In the genomic region with DNA sequence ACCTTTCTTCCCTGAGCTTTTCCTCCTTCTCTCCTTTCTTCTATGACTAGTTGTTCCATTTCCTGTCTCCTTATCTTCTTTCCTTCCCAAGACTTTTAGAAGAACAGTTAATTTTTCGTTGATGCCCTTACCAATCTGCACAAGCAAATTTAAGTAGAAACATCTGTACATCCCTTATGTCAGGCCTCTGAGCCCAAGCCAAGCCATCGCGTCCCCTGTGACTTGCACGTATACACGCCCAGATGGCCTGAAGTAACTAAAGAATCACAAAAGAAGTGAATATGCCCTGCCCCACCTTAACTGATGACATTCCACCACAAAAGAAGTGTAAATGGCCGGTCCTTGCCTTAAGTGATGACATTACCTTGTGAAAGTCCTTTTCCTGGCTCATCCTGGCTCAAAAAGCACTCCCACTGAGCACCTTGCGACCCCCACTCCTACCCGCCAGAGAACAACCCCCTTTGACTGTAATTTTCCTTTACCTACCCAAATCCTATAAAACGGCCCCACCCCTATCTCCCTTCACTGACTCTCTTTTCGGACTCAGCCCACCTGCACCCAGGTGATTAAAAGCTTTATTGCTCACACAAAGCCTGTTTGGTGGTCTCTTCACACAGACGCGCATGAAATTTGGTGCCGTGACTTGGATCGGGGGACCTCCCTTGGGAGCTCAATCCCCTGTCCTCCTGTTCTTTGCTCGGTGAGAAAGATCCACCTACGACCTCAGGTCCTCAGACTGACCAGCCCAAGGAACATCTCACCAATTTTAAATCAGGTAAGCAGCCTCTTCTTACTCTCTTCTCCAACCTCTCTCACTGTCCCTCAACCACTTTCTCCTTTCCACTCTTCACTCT, we compare ENCODE assay signal across 2 cellular contexts. TPM values are rescaled to one million over a fixed set of nuclear protein-coding genes. Genes with fewer than 3 reads are reported as not detected.
"Had no signal": no experiment of that assay in that cellular context is flagged by ENCODE, and none has a peak within 500 bp of the region (broad histone marks: within the 10 kb centered on the region; RNA-seq: fewer than 3 reads in every experiment).

No MANE protein-coding gene starts in this region.

RNA-seq across cellular contexts. Expression of a gene that starts 53.7 kb away (rescaled TPM):
- total RNA-seq: activated CD8-positive, alpha-beta T cell treated with anti-CD3 and anti-CD28 coated beads for 36 hours; PC-3 had no signal
